In the genomic region with DNA sequence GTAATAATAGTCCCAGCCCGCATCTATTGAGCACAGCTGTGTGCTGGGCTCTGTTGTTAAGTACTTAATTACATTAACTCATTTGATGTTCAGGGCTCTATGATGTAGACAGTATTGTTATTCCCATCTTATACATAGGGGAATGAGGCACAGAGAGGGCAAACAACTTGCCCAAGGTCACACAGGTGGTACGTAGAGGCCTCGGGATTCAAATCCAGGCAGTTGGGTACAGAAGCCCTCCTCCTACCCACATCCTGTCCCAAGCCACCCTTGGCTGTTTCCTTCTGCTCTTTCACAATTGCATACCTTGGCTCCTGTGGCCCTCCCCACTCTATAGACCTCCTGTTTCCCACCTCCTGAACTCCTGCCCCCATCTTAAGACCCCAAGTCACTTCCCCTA, we compare ENCODE assay signal across 1 cellular context.
TF ChIP-seq lines count a peak whose summit lies in the region.

No MANE protein-coding gene starts in this region.

TF ChIP-seq in GM23338, 12 proteins besides CTCF, POLR2A, EP300 and RAD21 (continued from another document):
- TF ChIP-seq, protein P1, sequence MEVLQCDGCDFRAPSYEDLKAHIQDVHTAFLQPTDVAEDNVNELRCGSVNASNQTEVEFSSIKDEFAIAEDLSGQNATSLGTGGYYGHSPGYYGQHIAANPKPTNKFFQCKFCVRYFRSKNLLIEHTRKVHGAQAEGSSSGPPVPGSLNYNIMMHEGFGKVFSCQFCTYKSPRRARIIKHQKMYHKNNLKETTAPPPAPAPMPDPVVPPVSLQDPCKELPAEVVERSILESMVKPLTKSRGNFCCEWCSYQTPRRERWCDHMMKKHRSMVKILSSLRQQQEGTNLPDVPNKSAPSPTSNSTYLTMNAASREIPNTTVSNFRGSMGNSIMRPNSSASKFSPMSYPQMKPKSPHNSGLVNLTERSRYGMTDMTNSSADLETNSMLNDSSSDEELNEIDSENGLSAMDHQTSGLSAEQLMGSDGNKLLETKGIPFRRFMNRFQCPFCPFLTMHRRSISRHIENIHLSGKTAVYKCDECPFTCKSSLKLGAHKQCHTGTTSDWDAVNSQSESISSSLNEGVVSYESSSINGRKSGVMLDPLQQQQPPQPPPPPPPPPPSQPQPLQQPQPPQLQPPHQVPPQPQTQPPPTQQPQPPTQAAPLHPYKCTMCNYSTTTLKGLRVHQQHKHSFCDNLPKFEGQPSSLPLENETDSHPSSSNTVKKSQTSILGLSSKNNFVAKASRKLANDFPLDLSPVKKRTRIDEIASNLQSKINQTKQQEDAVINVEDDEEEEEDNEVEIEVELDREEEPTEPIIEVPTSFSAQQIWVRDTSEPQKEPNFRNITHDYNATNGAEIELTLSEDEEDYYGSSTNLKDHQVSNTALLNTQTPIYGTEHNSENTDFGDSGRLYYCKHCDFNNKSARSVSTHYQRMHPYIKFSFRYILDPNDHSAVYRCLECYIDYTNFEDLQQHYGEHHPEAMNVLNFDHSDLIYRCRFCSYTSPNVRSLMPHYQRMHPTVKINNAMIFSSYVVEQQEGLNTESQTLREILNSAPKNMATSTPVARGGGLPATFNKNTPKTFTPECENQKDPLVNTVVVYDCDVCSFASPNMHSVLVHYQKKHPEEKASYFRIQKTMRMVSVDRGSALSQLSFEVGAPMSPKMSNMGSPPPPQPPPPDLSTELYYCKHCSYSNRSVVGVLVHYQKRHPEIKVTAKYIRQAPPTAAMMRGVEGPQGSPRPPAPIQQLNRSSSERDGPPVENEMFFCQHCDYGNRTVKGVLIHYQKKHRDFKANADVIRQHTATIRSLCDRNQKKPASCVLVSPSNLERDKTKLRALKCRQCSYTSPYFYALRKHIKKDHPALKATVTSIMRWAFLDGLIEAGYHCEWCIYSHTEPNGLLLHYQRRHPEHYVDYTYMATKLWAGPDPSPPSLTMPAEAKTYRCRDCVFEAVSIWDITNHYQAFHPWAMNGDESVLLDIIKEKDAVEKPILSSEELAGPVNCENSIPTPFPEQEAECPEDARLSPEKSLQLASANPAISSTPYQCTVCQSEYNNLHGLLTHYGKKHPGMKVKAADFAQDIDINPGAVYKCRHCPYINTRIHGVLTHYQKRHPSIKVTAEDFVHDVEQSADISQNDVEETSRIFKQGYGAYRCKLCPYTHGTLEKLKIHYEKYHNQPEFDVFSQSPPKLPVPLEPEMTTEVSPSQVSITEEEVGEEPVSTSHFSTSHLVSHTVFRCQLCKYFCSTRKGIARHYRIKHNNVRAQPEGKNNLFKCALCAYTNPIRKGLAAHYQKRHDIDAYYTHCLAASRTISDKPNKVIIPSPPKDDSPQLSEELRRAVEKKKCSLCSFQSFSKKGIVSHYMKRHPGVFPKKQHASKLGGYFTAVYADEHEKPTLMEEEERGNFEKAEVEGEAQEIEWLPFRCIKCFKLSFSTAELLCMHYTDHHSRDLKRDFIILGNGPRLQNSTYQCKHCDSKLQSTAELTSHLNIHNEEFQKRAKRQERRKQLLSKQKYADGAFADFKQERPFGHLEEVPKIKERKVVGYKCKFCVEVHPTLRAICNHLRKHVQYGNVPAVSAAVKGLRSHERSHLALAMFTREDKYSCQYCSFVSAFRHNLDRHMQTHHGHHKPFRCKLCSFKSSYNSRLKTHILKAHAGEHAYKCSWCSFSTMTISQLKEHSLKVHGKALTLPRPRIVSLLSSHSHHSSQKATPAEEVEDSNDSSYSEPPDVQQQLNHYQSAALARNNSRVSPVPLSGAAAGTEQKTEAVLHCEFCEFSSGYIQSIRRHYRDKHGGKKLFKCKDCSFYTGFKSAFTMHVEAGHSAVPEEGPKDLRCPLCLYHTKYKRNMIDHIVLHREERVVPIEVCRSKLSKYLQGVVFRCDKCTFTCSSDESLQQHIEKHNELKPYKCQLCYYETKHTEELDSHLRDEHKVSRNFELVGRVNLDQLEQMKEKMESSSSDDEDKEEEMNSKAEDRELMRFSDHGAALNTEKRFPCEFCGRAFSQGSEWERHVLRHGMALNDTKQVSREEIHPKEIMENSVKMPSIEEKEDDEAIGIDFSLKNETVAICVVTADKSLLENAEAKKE (CRISPR knock-in tag; IDR thresholded peaks at IDR 0.05): no peak
- TF ChIP-seq, protein P2, sequence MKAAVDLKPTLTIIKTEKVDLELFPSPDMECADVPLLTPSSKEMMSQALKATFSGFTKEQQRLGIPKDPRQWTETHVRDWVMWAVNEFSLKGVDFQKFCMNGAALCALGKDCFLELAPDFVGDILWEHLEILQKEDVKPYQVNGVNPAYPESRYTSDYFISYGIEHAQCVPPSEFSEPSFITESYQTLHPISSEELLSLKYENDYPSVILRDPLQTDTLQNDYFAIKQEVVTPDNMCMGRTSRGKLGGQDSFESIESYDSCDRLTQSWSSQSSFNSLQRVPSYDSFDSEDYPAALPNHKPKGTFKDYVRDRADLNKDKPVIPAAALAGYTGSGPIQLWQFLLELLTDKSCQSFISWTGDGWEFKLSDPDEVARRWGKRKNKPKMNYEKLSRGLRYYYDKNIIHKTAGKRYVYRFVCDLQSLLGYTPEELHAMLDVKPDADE (IDR thresholded peaks at IDR 0.05): no peak
- TF ChIP-seq NANOG (IDR thresholded peaks at IDR 0.05; ENCODE audit: borderline replicate concordance): no peak
